8 cellular contexts compared by ENCODE assay signal in genomic region chr2:233422050-233422639, GRCh38.
DNase-seq lines count a peak whose midpoint lies in the region; ATAC-seq and TF ChIP-seq lines count a peak whose summit lies in the region.

No MANE protein-coding gene starts in this region.

- ATAC-seq in GM21367 (IDR thresholded peaks at IDR 0.05; ENCODE audit: unreplicated experiment) (peak; percentile 50), left colon (peak; percentile 82)

- no peak overlapping the region for H3K4me3 ChIP-seq in SK-N-SH (ENCODE audit: low read depth in 2 of 2, low read length in 1 of 2)

- peaks cover 17% of the 10 kb centered on the region for H3K9me3 Mint-ChIP-seq in activated CD4-positive, alpha-beta memory T cell treated with anti-CD3 and anti-CD28 coated beads for 36 hours
- peaks cover 4% of the 10 kb centered on the region for H3K9me3 Mint-ChIP-seq in mesothelial cell of epicardium

- no peak overlapping the region for H3K4me2 ChIP-seq in SK-N-SH

- no peaks in the 10 kb centered on the region for H3K9me3 ChIP-seq in SK-N-SH

- peaks cover 91% of the 10 kb centered on the region for H3K79me2 ChIP-seq in SK-N-SH (ENCODE audit: insufficient read depth)

- no peaks in the 10 kb centered on the region for H4K20me1 ChIP-seq in SK-N-SH (ENCODE audit: insufficient read depth)

- WGBS in SK-N-SH (ENCODE audit: low lambda C conversion rate) = 83% methylated on average over 12 of the region's 13 CpGs

- peak overlapping the region; percentile 80 for H3K27ac Mint-ChIP-seq in activated CD4-positive, alpha-beta memory T cell treated with anti-CD3 and anti-CD28 coated beads for 36 hours
- no peak overlapping the region for H3K27ac Mint-ChIP-seq in mesothelial cell of epicardium

- no peak for TF ChIP-seq CTCF in SK-N-SH (IDR thresholded peaks at IDR 0.05)
- TF ChIP-seq CTCF in mesothelial cell of epicardium (IDR thresholded peaks at IDR 0.05; ENCODE audit: unreplicated experiment) = no peak

- intact Hi-C loops in activated CD4-positive, alpha-beta memory T cell treated with anti-CD3 and anti-CD28 coated beads for 36 hours (cut with micrococcal nuclease) = no loop called here
- intact Hi-C loops in left colon (cut with DNase I, micrococcal nuclease) = no loop called here

- H2AFZ ChIP-seq in SK-N-SH (ENCODE audit: low read depth) = no peak overlapping the region

- peak overlapping the region; percentile 65 for H3K4me3 Mint-ChIP-seq in activated CD4-positive, alpha-beta memory T cell treated with anti-CD3 and anti-CD28 coated beads for 36 hours
- H3K4me3 Mint-ChIP-seq in mesothelial cell of epicardium = no peak overlapping the region

- peaks cover 0 to 3% of the 10 kb centered on the region in 2 experiments for H3K36me3 ChIP-seq in SK-N-SH (replicated peaks in 1 of 2; ENCODE audit: control insufficient read depth in 1 of 2, insufficient read depth in 2 of 2, low read length in 1 of 2)

- H3K4me1 ChIP-seq in SK-N-SH (ENCODE audit: control insufficient read depth in 1 of 2, insufficient read depth in 2 of 2, low read depth in 1 of 2, low read length in 1 of 2) = peaks cover 11 to 25% of the 10 kb centered on the region in 2 experiments

- DNase-seq in DMS153 treated with DMSO at 0.1 percent for 48 hours (lab: John Stamatoyannopoulos, UW; ENCODE audit: unreplicated experiment) (peak; percentile 82), HK-2 (ENCODE audit: unreplicated experiment) (peak; percentile 29), left colon (peak; percentile 88 to 94), ureter (ENCODE audit: low spot score) (peak; percentile 74), SK-N-SH (no peak), mesothelial cell of epicardium (ENCODE audit: low spot score in 2 of 2, unreplicated experiment in 2 of 2) (no peak)
- peak; percentile 74 for DNase-seq in activated CD4-positive, alpha-beta memory T cell treated with anti-CD3 and anti-CD28 coated beads for 36 hours

- H3K4me1 Mint-ChIP-seq in activated CD4-positive, alpha-beta memory T cell treated with anti-CD3 and anti-CD28 coated beads for 36 hours (ENCODE audit: low read depth) = peaks cover 92% of the 10 kb centered on the region
- H3K4me1 Mint-ChIP-seq in mesothelial cell of epicardium = peaks cover 14% of the 10 kb centered on the region

- H3K27ac ChIP-seq in SK-N-SH (ENCODE audit: low read depth in 2 of 2, low read length in 1 of 2) = no peak overlapping the region

- H3K36me3 Mint-ChIP-seq in activated CD4-positive, alpha-beta memory T cell treated with anti-CD3 and anti-CD28 coated beads for 36 hours = peaks cover 20% of the 10 kb centered on the region
- peaks cover 3% of the 10 kb centered on the region for H3K36me3 Mint-ChIP-seq in mesothelial cell of epicardium

- no peaks in the 10 kb centered on the region for H3K27me3 Mint-ChIP-seq in activated CD4-positive, alpha-beta memory T cell treated with anti-CD3 and anti-CD28 coated beads for 36 hours
- no peaks in the 10 kb centered on the region for H3K27me3 Mint-ChIP-seq in mesothelial cell of epicardium (ENCODE audit: low read depth)

- POLR2A ChIA-PET in activated CD4-positive, alpha-beta memory T cell treated with anti-CD3 and anti-CD28 coated beads for 36 hours (lab: Charles Lee) = interaction anchor here (0.8 to 1.0 kb wide), 2 partner anchors 9 to 37 kb away, joined by 3 read pairs; no protein-coding TSS in a partner anchor
- POLR2A ChIA-PET in SK-N-SH (lab: Yijun Ruan, JAX) = no interaction called here

- CTCF ChIA-PET in activated CD4-positive, alpha-beta memory T cell treated with anti-CD3 and anti-CD28 coated beads for 36 hours (lab: Charles Lee) = interaction anchor here (1.1 to 10.0 kb wide), 3 partner anchors 15 to 22 kb away, joined by 3 to 84 read pairs (median 16); no protein-coding TSS in a partner anchor
- CTCF ChIA-PET in SK-N-SH (lab: Yijun Ruan, JAX) = interaction anchor here (6.2 kb wide), 1 partner anchor 22 kb away, joined by 28 read pairs; no protein-coding TSS in a partner anchor

- H3K27me3 ChIP-seq in SK-N-SH (ENCODE audit: insufficient read depth) = no peaks in the 10 kb centered on the region

- TF ChIP-seq RAD21 in SK-N-SH (IDR thresholded peaks at IDR 0.05; ENCODE audit: low read length) = no peak

- no peak overlapping the region for H3K9ac ChIP-seq in SK-N-SH

- TF ChIP-seq EP300 in SK-N-SH (IDR thresholded peaks at IDR 0.05; ENCODE audit: borderline replicate concordance in 1 of 2, low read depth in 1 of 2, low read length in 1 of 2) = no peak

- H3F3A ChIP-seq in SK-N-SH (replicated peaks; ENCODE audit: insufficient read depth) = peaks cover 4% of the 10 kb centered on the region

- no peaks in the 10 kb centered on the region for H3K9me2 ChIP-seq in SK-N-SH

TF ChIP-seq in SK-N-SH, 30 proteins besides CTCF, POLR2A, EP300 and RAD21:
- TF ChIP-seq EZH2phosphoT487 (IDR thresholded peaks at IDR 0.05; ENCODE audit: borderline replicate concordance, low read depth) (no peak), TAF1 (IDR thresholded peaks at IDR 0.05; ENCODE audit: borderline replicate concordance, low read depth, low read length) (no peak), TCF12 (IDR thresholded peaks at IDR 0.05) (no peak), NFIC (IDR thresholded peaks at IDR 0.05; ENCODE audit: borderline replicate concordance) (no peak), FOXJ3 (CRISPR knock-in tag; IDR thresholded peaks at IDR 0.05) (no peak), TEAD4 (IDR thresholded peaks at IDR 0.05; ENCODE audit: borderline replicate concordance, insufficient read depth) (no peak), FOSL2 (IDR thresholded peaks at IDR 0.05; ENCODE audit: borderline replicate concordance, low read depth) (no peak), SMC3 (IDR thresholded peaks at IDR 0.05; ENCODE audit: low read depth, low read length) (no peak), JUND (IDR thresholded peaks at IDR 0.05) (no peak), RXRA (IDR thresholded peaks at IDR 0.05; ENCODE audit: borderline replicate concordance, low read depth) (no peak)
- TF ChIP-seq, protein P1, sequence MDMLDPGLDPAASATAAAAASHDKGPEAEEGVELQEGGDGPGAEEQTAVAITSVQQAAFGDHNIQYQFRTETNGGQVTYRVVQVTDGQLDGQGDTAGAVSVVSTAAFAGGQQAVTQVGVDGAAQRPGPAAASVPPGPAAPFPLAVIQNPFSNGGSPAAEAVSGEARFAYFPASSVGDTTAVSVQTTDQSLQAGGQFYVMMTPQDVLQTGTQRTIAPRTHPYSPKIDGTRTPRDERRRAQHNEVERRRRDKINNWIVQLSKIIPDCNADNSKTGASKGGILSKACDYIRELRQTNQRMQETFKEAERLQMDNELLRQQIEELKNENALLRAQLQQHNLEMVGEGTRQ (IDR thresholded peaks at IDR 0.05; ENCODE audit: borderline replicate concordance, low read depth, low read length) = no peak

Comparison
In these comparisons a context has a peak if more than half of its experiments do, and no peak if none do; other contexts are left out.
1. DNase-seq: peak in DMS153 treated with DMSO at 0.1 percent for 48 hours (single experiment), HK-2 (single experiment), activated CD4-positive, alpha-beta memory T cell treated with anti-CD3 and anti-CD28 coated beads for 36 hours (single experiment), left colon (2 of 2) and ureter (single experiment); none in SK-N-SH (single experiment) and mesothelial cell of epicardium (0 of 2).